Comparison of ENCODE assay signal across 13 cellular contexts in the genomic region with DNA sequence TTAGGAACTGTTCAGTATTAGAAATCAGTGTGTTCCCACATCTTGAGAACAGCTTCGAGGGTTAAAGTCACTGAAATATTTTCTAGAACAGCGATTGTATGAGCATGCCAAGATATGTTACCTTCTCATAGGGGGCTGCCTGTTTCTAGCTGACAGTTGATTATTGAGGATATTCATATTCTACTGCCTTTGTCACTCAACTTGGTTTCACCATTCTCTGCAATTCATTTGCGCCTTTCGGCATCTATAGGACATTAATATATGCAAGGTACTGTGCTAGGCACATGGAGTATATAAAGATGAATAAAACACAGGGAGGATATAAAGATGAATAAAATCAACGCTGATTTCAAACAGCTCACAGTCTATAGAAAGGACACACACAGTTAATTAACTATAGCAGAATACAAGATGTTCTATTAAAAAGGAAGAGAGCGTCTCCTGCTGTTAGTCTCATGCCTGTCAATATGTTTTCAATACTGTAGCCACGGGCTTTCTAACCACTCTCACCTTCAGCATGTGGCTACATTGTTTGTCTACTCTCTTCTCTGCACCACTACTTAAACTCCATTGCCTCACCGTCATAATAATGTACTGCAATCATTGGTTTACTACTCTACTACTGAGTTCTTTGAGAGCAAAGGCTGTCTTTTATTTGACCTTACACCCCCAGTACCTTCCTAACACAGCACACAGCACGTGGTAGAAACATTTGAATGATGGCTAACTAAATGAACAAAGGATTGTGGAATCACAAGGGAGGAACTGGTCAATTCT.
A peak's percentile ranks its signal among the peaks of the same experiment; 100 is the strongest.
DNase-seq lines count a peak whose midpoint lies in the region; ATAC-seq and TF ChIP-seq lines count a peak whose summit lies in the region.
"Had no signal": no experiment of that assay in that cellular context is flagged by ENCODE, and none has a peak within 500 bp of the region (broad histone marks: within the 10 kb centered on the region; RNA-seq: fewer than 3 reads in every experiment).

No MANE protein-coding gene starts in this region.

- no peaks in the 10 kb centered on the region for H4K20me1 ChIP-seq in BLaER1

- peak overlapping the region; percentile 25; the same call in 1 of the 2 replicates for H3K4me2 ChIP-seq in BLaER1

- POLR2A ChIA-PET in activated CD8-positive, alpha-beta T cell treated with anti-CD3 and anti-CD28 coated beads, Interleukin-2, amount 10 ng/mL, durations not matched to agents 7 days and 5 days (lab: Charles Lee) = no interaction called here

- H3K27ac Mint-ChIP-seq in activated CD8-positive, alpha-beta T cell treated with anti-CD3 and anti-CD28 coated beads, Interleukin-2, amount 10 ng/mL, durations not matched to agents 7 days and 5 days = no peak overlapping the region
- H3K27ac Mint-ChIP-seq in nephron progenitor cell = no peak overlapping the region

- TF ChIP-seq POLR2A in GM18505 (IDR thresholded peaks at IDR 0.05; ENCODE audit: borderline replicate concordance, extremely low read depth, insufficient read depth, insufficient read length) = no peak

- ATAC-seq in activated CD8-positive, alpha-beta T cell treated with anti-CD3 and anti-CD28 coated beads, Interleukin-2, amount 10 ng/mL, durations not matched to agents 7 days and 5 days = peak; percentile 33
- peak; percentile 55 for ATAC-seq in left colon
- no peak for ATAC-seq in GM18505 (IDR thresholded peaks at IDR 0.05; ENCODE audit: unreplicated experiment)

- H3K36me3 ChIP-seq in BLaER1 = no peaks in the 10 kb centered on the region

- CTCF ChIA-PET in activated CD8-positive, alpha-beta T cell treated with anti-CD3 and anti-CD28 coated beads, Interleukin-2, amount 10 ng/mL, durations not matched to agents 7 days and 5 days (lab: Charles Lee) = interaction anchor here (0.8 to 3.2 kb wide), 10 partner anchors 9 to 122 kb away, joined by 3 to 12 read pairs (median 4); a partner anchor contains a TSS

- no peak for TF ChIP-seq CTCF in nephron progenitor cell (IDR thresholded peaks at IDR 0.05)

- no peak overlapping the region for H3K4me3 Mint-ChIP-seq in activated CD8-positive, alpha-beta T cell treated with anti-CD3 and anti-CD28 coated beads, Interleukin-2, amount 10 ng/mL, durations not matched to agents 7 days and 5 days
- H3K4me3 Mint-ChIP-seq in nephron progenitor cell = no peak overlapping the region

- intact Hi-C loops in left colon (cut with DNase I, micrococcal nuclease) = no loop called here

- no peaks in the 10 kb centered on the region for H3K9me3 ChIP-seq in BLaER1
- H3K9me3 ChIP-seq: thoracic aorta had no signal

- peaks cover 9% of the 10 kb centered on the region for H3K36me3 Mint-ChIP-seq in activated CD8-positive, alpha-beta T cell treated with anti-CD3 and anti-CD28 coated beads, Interleukin-2, amount 10 ng/mL, durations not matched to agents 7 days and 5 days (ENCODE audit: low read depth)
- no peaks in the 10 kb centered on the region for H3K36me3 Mint-ChIP-seq in nephron progenitor cell (ENCODE audit: low read depth)

- no peaks in the 10 kb centered on the region for H3K9me3 Mint-ChIP-seq in activated CD8-positive, alpha-beta T cell treated with anti-CD3 and anti-CD28 coated beads, Interleukin-2, amount 10 ng/mL, durations not matched to agents 7 days and 5 days (ENCODE audit: insufficient read depth)
- H3K9me3 Mint-ChIP-seq in nephron progenitor cell = no peaks in the 10 kb centered on the region

- DNase-seq in NCI-H345 (lab: John Stamatoyannopoulos, UW) (peak; percentile 80), left colon (no peak), NCI-H1048 (lab: John Stamatoyannopoulos, UW) (no peak), putamen (ENCODE audit: low spot score) (no peak), nephron progenitor cell (no peak)
- no peak for DNase-seq in activated CD8-positive, alpha-beta T cell treated with anti-CD3 and anti-CD28 coated beads, Interleukin-2, amount 10 ng/mL, durations not matched to agents 7 days and 5 days
- DNase-seq: activated CD4-positive, alpha-beta T cell treated with anti-CD3 and anti-CD28 coated beads for 1 hour; KG1; NCI-H2029; T-helper 1 cell had no signal

- no peak overlapping the region for H3K27ac ChIP-seq in BLaER1
- H3K27ac ChIP-seq: thoracic aorta had no signal

- no peak overlapping the region for H3K4me3 ChIP-seq in BLaER1
- H3K4me3 ChIP-seq: thoracic aorta had no signal

- peaks cover 7% of the 10 kb centered on the region for H3K4me1 Mint-ChIP-seq in activated CD8-positive, alpha-beta T cell treated with anti-CD3 and anti-CD28 coated beads, Interleukin-2, amount 10 ng/mL, durations not matched to agents 7 days and 5 days (ENCODE audit: low read depth)
- H3K4me1 Mint-ChIP-seq in nephron progenitor cell = peaks cover 24% of the 10 kb centered on the region

- H3K4me1 ChIP-seq in BLaER1 = peaks cover 4% of the 10 kb centered on the region; the same call in 1 of the 2 replicates

- H3K9ac ChIP-seq in BLaER1 = no peak overlapping the region

- no peaks in the 10 kb centered on the region for H3K27me3 ChIP-seq in BLaER1

- H3K27me3 Mint-ChIP-seq in activated CD8-positive, alpha-beta T cell treated with anti-CD3 and anti-CD28 coated beads, Interleukin-2, amount 10 ng/mL, durations not matched to agents 7 days and 5 days (ENCODE audit: low read depth) = no peaks in the 10 kb centered on the region
- no peaks in the 10 kb centered on the region for H3K27me3 Mint-ChIP-seq in nephron progenitor cell (ENCODE audit: low read depth, poor library complexity)
